In genomic region chr2:171210216-171210863, GRCh38 we compare ENCODE assay signal across 16 cellular contexts. TPM values are rescaled to one million over a fixed set of nuclear protein-coding genes. Genes with fewer than 3 reads are reported as not detected.
DNase-seq lines count a peak whose midpoint lies in the region; ATAC-seq and TF ChIP-seq lines count a peak whose summit lies in the region.
"Had no signal": no experiment of that assay in that cellular context is flagged by ENCODE, and none has a peak within 500 bp of the region (broad histone marks: within the 10 kb centered on the region; RNA-seq: fewer than 3 reads in every experiment).

No MANE protein-coding gene starts in this region.

- intact Hi-C loops in activated CD4-positive, alpha-beta T cell treated with anti-CD3 and anti-CD28 coated beads, Interleukin-2, amount 10 ng/mL, durations not matched to agents 24 days and 14 days (cut with micrococcal nuclease) = loop anchor here (5.0 kb wide), 2 partner anchors 37 to 48 kb away; partner anchors contain the start of gene TLK1
- intact Hi-C loops in uterus (cut with DNase I; ENCODE audit: low total_unique reads) = no loop called here

- H3K4me1 Mint-ChIP-seq in activated CD4-positive, alpha-beta T cell treated with anti-CD3 and anti-CD28 coated beads, Interleukin-2, amount 10 ng/mL, durations not matched to agents 7 days and 5 days = peaks cover 33% of the 10 kb centered on the region
- peaks cover 27% of the 10 kb centered on the region for H3K4me1 Mint-ChIP-seq in activated CD4-positive, alpha-beta T cell treated with anti-CD3 and anti-CD28 coated beads, Interleukin-2, amount 10 ng/mL, durations not matched to agents 24 days and 14 days
- H3K4me1 Mint-ChIP-seq in IgD-negative memory B cell (peaks cover 13 to 22% (median 15%) of the 10 kb centered on the region in 3 donors), naive B cell (peaks cover 15 to 19% (median 16%) of the 10 kb centered on the region in 3 donors)
- peaks cover 39% of the 10 kb centered on the region for H3K4me1 Mint-ChIP-seq in activated CD8-positive, alpha-beta T cell treated with anti-CD3 and anti-CD28 coated beads, Interleukin-2, amount 10 ng/mL, durations not matched to agents 7 days and 5 days (ENCODE audit: low read depth)

- peaks cover 4% of the 10 kb centered on the region for H3K36me3 Mint-ChIP-seq in activated CD4-positive, alpha-beta T cell treated with anti-CD3 and anti-CD28 coated beads, Interleukin-2, amount 10 ng/mL, durations not matched to agents 7 days and 5 days (ENCODE audit: low read depth)
- no peaks in the 10 kb centered on the region for H3K36me3 Mint-ChIP-seq in activated CD4-positive, alpha-beta T cell treated with anti-CD3 and anti-CD28 coated beads, Interleukin-2, amount 10 ng/mL, durations not matched to agents 24 days and 14 days (ENCODE audit: low read depth)
- H3K36me3 Mint-ChIP-seq in IgD-negative memory B cell = peaks cover 3% of the 10 kb centered on the region
- peaks cover 5% of the 10 kb centered on the region for H3K36me3 Mint-ChIP-seq in activated CD8-positive, alpha-beta T cell treated with anti-CD3 and anti-CD28 coated beads, Interleukin-2, amount 10 ng/mL, durations not matched to agents 7 days and 5 days (ENCODE audit: low read depth)
- no peaks in the 10 kb centered on the region for H3K36me3 Mint-ChIP-seq in naive B cell

- H3K27ac ChIP-seq in uterus = no peak overlapping the region
- H3K27ac ChIP-seq: brain microvascular endothelial cell, esophagus squamous epithelium, tibial nerve had no signal

- H3K27me3 ChIP-seq in uterus = no peaks in the 10 kb centered on the region
- H3K27me3 ChIP-seq: brain microvascular endothelial cell, tibial nerve had no signal

- CTCF ChIA-PET in activated CD4-positive, alpha-beta T cell treated with anti-CD3 and anti-CD28 coated beads, Interleukin-2, amount 10 ng/mL, durations not matched to agents 7 days and 5 days (lab: Charles Lee) = interaction anchor here (0.7 kb wide), 2 partner anchors 206 to 329 kb away, joined by 3 to 5 read pairs; no protein-coding TSS in a partner anchor
- CTCF ChIA-PET in activated CD8-positive, alpha-beta T cell treated with anti-CD3 and anti-CD28 coated beads, Interleukin-2, amount 10 ng/mL, durations not matched to agents 7 days and 5 days (lab: Charles Lee) = interaction anchor here (1.0 kb wide), 1 partner anchor 47 kb away, joined by 3 read pairs; no protein-coding TSS in a partner anchor

- no peaks in the 10 kb centered on the region for H3K9me3 ChIP-seq in uterus
- H3K9me3 ChIP-seq: esophagus squamous epithelium had no signal

- no peak for DNase-seq in activated CD4-positive, alpha-beta T cell treated with anti-CD3 and anti-CD28 coated beads, Interleukin-2, amount 10 ng/mL, durations not matched to agents 7 days and 5 days
- DNase-seq in activated CD4-positive, alpha-beta T cell treated with anti-CD3 and anti-CD28 coated beads, Interleukin-2, amount 10 ng/mL, durations not matched to agents 24 days and 14 days = no peak
- no peak for DNase-seq in activated CD8-positive, alpha-beta T cell treated with anti-CD3 and anti-CD28 coated beads, Interleukin-2, amount 10 ng/mL, durations not matched to agents 7 days and 5 days
- no peak for DNase-seq in naive B cell
- no peak for DNase-seq in NCI-H1417 treated with DMSO at 0.1 percent for 48 hours (lab: John Stamatoyannopoulos, UW)
- DNase-seq in uterus = no peak
- DNase-seq: brain microvascular endothelial cell, dermis blood vessel endothelial cell, esophagus squamous epithelium, NCI-H1048 had no signal

- TF ChIP-seq POLR2A in uterus (IDR thresholded peaks at IDR 0.05) = no peak

- H3K27ac Mint-ChIP-seq in activated CD4-positive, alpha-beta T cell treated with anti-CD3 and anti-CD28 coated beads, Interleukin-2, amount 10 ng/mL, durations not matched to agents 7 days and 5 days = peak overlapping the region; percentile 97
- H3K27ac Mint-ChIP-seq in activated CD4-positive, alpha-beta T cell treated with anti-CD3 and anti-CD28 coated beads, Interleukin-2, amount 10 ng/mL, durations not matched to agents 24 days and 14 days = no peak overlapping the region
- H3K27ac Mint-ChIP-seq in IgD-negative memory B cell = peak overlapping the region in 2 of 3 donors; percentile 25 to 37
- H3K27ac Mint-ChIP-seq in activated CD8-positive, alpha-beta T cell treated with anti-CD3 and anti-CD28 coated beads, Interleukin-2, amount 10 ng/mL, durations not matched to agents 7 days and 5 days = peak overlapping the region; percentile 95
- H3K27ac Mint-ChIP-seq in naive B cell = peak overlapping the region in 4 of 6 donors; percentile 23 to 89 (median 68)

- POLR2A ChIA-PET in activated CD4-positive, alpha-beta T cell treated with anti-CD3 and anti-CD28 coated beads, Interleukin-2, amount 10 ng/mL, durations not matched to agents 7 days and 5 days (lab: Charles Lee) = no interaction called here
- POLR2A ChIA-PET in activated CD8-positive, alpha-beta T cell treated with anti-CD3 and anti-CD28 coated beads, Interleukin-2, amount 10 ng/mL, durations not matched to agents 7 days and 5 days (lab: Charles Lee) = interaction anchor here (1.0 to 1.7 kb wide), 2 partner anchors 50 to 282 kb away, joined by 5 to 6 read pairs; partner anchors contain the start of genes GORASP2 and TLK1

- no peak overlapping the region for H3K4me3 ChIP-seq in uterus
- H3K4me3 ChIP-seq: esophagus squamous epithelium, tibial nerve had no signal

- peak overlapping the region; percentile 69 for H3K4me3 Mint-ChIP-seq in activated CD4-positive, alpha-beta T cell treated with anti-CD3 and anti-CD28 coated beads, Interleukin-2, amount 10 ng/mL, durations not matched to agents 7 days and 5 days
- H3K4me3 Mint-ChIP-seq in activated CD4-positive, alpha-beta T cell treated with anti-CD3 and anti-CD28 coated beads, Interleukin-2, amount 10 ng/mL, durations not matched to agents 24 days and 14 days = no peak overlapping the region
- H3K4me3 Mint-ChIP-seq in IgD-negative memory B cell (peak overlapping the region in 2 of 4 donors; percentile 18 to 86), naive B cell (peak overlapping the region in 7 of 8 donors; percentile 59 to 84 (median 69))
- peak overlapping the region; percentile 62 for H3K4me3 Mint-ChIP-seq in activated CD8-positive, alpha-beta T cell treated with anti-CD3 and anti-CD28 coated beads, Interleukin-2, amount 10 ng/mL, durations not matched to agents 7 days and 5 days

- H3K27me3 Mint-ChIP-seq in activated CD4-positive, alpha-beta T cell treated with anti-CD3 and anti-CD28 coated beads, Interleukin-2, amount 10 ng/mL, durations not matched to agents 7 days and 5 days = peaks cover 3% of the 10 kb centered on the region
- peaks cover 3% of the 10 kb centered on the region for H3K27me3 Mint-ChIP-seq in activated CD4-positive, alpha-beta T cell treated with anti-CD3 and anti-CD28 coated beads, Interleukin-2, amount 10 ng/mL, durations not matched to agents 24 days and 14 days
- H3K27me3 Mint-ChIP-seq in IgD-negative memory B cell = peaks cover 2% of the 10 kb centered on the region
- no peaks in the 10 kb centered on the region for H3K27me3 Mint-ChIP-seq in activated CD8-positive, alpha-beta T cell treated with anti-CD3 and anti-CD28 coated beads, Interleukin-2, amount 10 ng/mL, durations not matched to agents 7 days and 5 days (ENCODE audit: low read depth)
- no peaks in the 10 kb centered on the region for H3K27me3 Mint-ChIP-seq in naive B cell
- H3K27me3 Mint-ChIP-seq: activated CD4-positive, alpha-beta T cell treated with anti-CD3 and anti-CD28 coated beads for 36 hours had no signal

- H3K36me3 ChIP-seq in uterus = no peaks in the 10 kb centered on the region
- H3K36me3 ChIP-seq: brain microvascular endothelial cell, esophagus squamous epithelium, tibial nerve had no signal

- TF ChIP-seq CTCF in uterus (IDR thresholded peaks at IDR 0.05) = no peak

- ATAC-seq in activated CD8-positive, alpha-beta T cell treated with anti-CD3 and anti-CD28 coated beads, Interleukin-2, amount 10 ng/mL, durations not matched to agents 7 days and 5 days = peak; percentile 6
- ATAC-seq in naive B cell (ENCODE audit: low read depth in 2 of 2) = no peak
- no peak for ATAC-seq in GM18873 (IDR thresholded peaks at IDR 0.05; ENCODE audit: low FRiP score, unreplicated experiment)
- ATAC-seq: HCT116, sciatic nerve had no signal

- H3K9me3 Mint-ChIP-seq in activated CD4-positive, alpha-beta T cell treated with anti-CD3 and anti-CD28 coated beads, Interleukin-2, amount 10 ng/mL, durations not matched to agents 7 days and 5 days = peaks cover 6% of the 10 kb centered on the region
- peaks cover 14% of the 10 kb centered on the region for H3K9me3 Mint-ChIP-seq in activated CD4-positive, alpha-beta T cell treated with anti-CD3 and anti-CD28 coated beads, Interleukin-2, amount 10 ng/mL, durations not matched to agents 24 days and 14 days
- H3K9me3 Mint-ChIP-seq in IgD-negative memory B cell (peaks cover 0 to 2% (median 0%) of the 10 kb centered on the region in 3 donors), naive B cell (no peaks in the 10 kb centered on the region)
- H3K9me3 Mint-ChIP-seq in activated CD8-positive, alpha-beta T cell treated with anti-CD3 and anti-CD28 coated beads, Interleukin-2, amount 10 ng/mL, durations not matched to agents 7 days and 5 days (ENCODE audit: insufficient read depth) = no peaks in the 10 kb centered on the region

- no peaks in the 10 kb centered on the region for H3K4me1 ChIP-seq in uterus
- H3K4me1 ChIP-seq: esophagus squamous epithelium, tibial nerve had no signal

RNA-seq across cellular contexts. Expression of gene TLK1, which starts 49.6 kb away (rescaled TPM):
- total RNA-seq in activated CD4-positive, alpha-beta T cell treated with anti-CD3 and anti-CD28 coated beads, Interleukin-2, amount 10 ng/mL, durations not matched to agents 7 days and 5 days = 10 to 100 TPM; 87.1 to 92.5 TPM
- 91.8 and 94.9 TPM in 2 replicates for total RNA-seq in activated CD4-positive, alpha-beta T cell treated with anti-CD3 and anti-CD28 coated beads, Interleukin-2, amount 10 ng/mL, durations not matched to agents 24 days and 14 days
- 104 TPM for polyA plus RNA-seq in IgD-negative memory B cell
- total RNA-seq in activated CD8-positive, alpha-beta T cell treated with anti-CD3 and anti-CD28 coated beads, Interleukin-2, amount 10 ng/mL, durations not matched to agents 7 days and 5 days = 10 to 100 TPM; 89.1 to 96.3 TPM
- polyA plus RNA-seq in naive B cell (ENCODE audit: low read depth in 6 of 6) = 10 to 100 TPM; 21.1 to 86.1 (median 62.8) TPM
- 10 to 100 TPM; 24.4 to 77.3 (median 36.1) TPM for total RNA-seq in uterus
